Comparison of ENCODE assay signal across 17 cellular contexts in the genomic region with DNA sequence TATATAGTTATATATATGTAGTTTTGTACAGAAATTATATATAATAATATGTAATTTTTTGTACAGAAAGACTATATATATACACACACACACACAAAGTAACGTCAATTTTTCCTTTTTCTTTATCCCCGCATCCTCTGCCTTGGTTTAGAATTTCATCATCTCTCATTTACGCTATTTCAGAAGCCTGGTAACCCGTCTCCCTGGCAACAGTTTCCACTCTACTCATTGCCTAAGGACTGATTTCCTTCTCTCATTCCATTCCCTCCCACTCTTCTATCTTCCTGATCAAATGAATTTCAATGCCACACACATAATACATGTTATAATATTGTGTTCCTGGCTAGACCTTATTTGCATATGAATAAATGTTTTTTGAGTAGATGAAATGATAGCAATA.
"Had no signal": no experiment of that assay in that cellular context is flagged by ENCODE, and none has a peak within 500 bp of the region (broad histone marks: within the 10 kb centered on the region; RNA-seq: fewer than 3 reads in every experiment).

No MANE protein-coding gene starts in this region.

- ATAC-seq: activated T-cell treated with anti-CD3 and anti-CD28 coated beads, Interleukin-2, amount 50 U/mL, for 4 hours; activated T-helper 17 cell treated with anti-CD3 and anti-CD28 coated beads, Interleukin-2, amount 50 U/mL, for 72 hours; left colon; right lobe of liver; stimulated activated naive CD8-positive, alpha-beta T cell treated with anti-CD3 and anti-CD28 coated beads, Interleukin-15, Interleukin-2, amounts not matched to agents 100 U/mL and 50 U/mL, for 24 hours; WTC11 had no signal

- DNase-seq: activated CD4-positive, alpha-beta memory T cell treated with anti-CD3 and anti-CD28 coated beads, Interleukin-2, amount 10 ng/mL, durations not matched to agents 7 days and 5 days; activated CD4-positive, alpha-beta T cell treated with anti-CD3 and anti-CD28 coated beads for 1 hour; activated CD4-positive, alpha-beta T cell treated with anti-CD3 and anti-CD28 coated beads, Interleukin-2, amount 10 ng/mL, durations not matched to agents 7 days and 5 days; activated gamma-delta T cell treated with Interleukin-2 at 50 U/mL for 16 hours; activated naive CD4-positive, alpha-beta T cell treated with anti-CD3 and anti-CD28 coated beads, Interleukin-2, amount 50 U/mL, for 16 hours; activated T-cell treated with anti-CD3 and anti-CD28 coated beads, Interleukin-2, amount 50 U/mL, for 4 hours; amniotic stem cell; kidney; left colon; mammary epithelial cell; right lobe of liver; stimulated activated CD4-positive, alpha-beta T cell treated with anti-CD3 and anti-CD28 coated beads, Interleukin-2, amount 100 ng/mL, for 48 hours; stimulated activated naive CD8-positive, alpha-beta T cell treated with anti-CD3 and anti-CD28 coated beads, Interleukin-15, Interleukin-2, amounts not matched to agents 100 U/mL and 50 U/mL, for 24 hours; testis; transverse colon had no signal
